ENCODE assay signal across 8 cellular contexts in genomic region chr11:19259487-19260345, GRCh38. TPM values are rescaled to one million over a fixed set of nuclear protein-coding genes. Genes with fewer than 3 reads are reported as not detected.
DNase-seq lines count a peak whose midpoint lies in the region; ATAC-seq and FAIRE-seq lines count a peak whose summit lies in the region.

No MANE protein-coding gene starts in this region.

- H3K4me3 Mint-ChIP-seq in naive B cell, result no peak overlapping the region
- H3K4me3 Mint-ChIP-seq in stimulated activated naive B cell treated with anti-CD40 and anti-IgM and Interleukin-4, amounts not matched to agents 10 μg/mL and 1 μg/mL and 100 μg/mL, for 72 hours, result peak overlapping the region in 1 of 2 donors; percentile 11

- H3K36me3 Mint-ChIP-seq in naive B cell, result peaks cover 0 to 7% of the 10 kb centered on the region in 2 donors
- H3K36me3 Mint-ChIP-seq in stimulated activated naive B cell treated with anti-CD40 and anti-IgM and Interleukin-4, amounts not matched to agents 10 μg/mL and 1 μg/mL and 100 μg/mL, for 72 hours, result peaks cover 0 to 4% of the 10 kb centered on the region in 2 donors

- no peaks in the 10 kb centered on the region for H3K4me1 Mint-ChIP-seq in naive B cell
- H3K4me1 Mint-ChIP-seq in stimulated activated naive B cell treated with anti-CD40 and anti-IgM and Interleukin-4, amounts not matched to agents 10 μg/mL and 1 μg/mL and 100 μg/mL, for 72 hours, result no peaks in the 10 kb centered on the region

- H3K27me3 Mint-ChIP-seq in naive B cell, result peaks cover 0 to 17% (median 8%) of the 10 kb centered on the region in 3 donors
- no peaks in the 10 kb centered on the region for H3K27me3 Mint-ChIP-seq in stimulated activated naive B cell treated with anti-CD40 and anti-IgM and Interleukin-4, amounts not matched to agents 10 μg/mL and 1 μg/mL and 100 μg/mL, for 72 hours

- ATAC-seq in HG02798 (IDR thresholded peaks at IDR 0.05; ENCODE audit: poor library complexity, unreplicated experiment) (peak; percentile 80), naive B cell (ENCODE audit: low read depth in 2 of 2) (peak; percentile 52 to 74)
- ATAC-seq in stimulated activated naive B cell treated with anti-CD40 and anti-IgM and Interleukin-4, amounts not matched to agents 10 μg/mL and 1 μg/mL and 100 μg/mL, for 72 hours (replicated peaks), result peak; percentile 79 to 81

- H3K27ac Mint-ChIP-seq in naive B cell, result no peak overlapping the region
- no peak overlapping the region for H3K27ac Mint-ChIP-seq in stimulated activated naive B cell treated with anti-CD40 and anti-IgM and Interleukin-4, amounts not matched to agents 10 μg/mL and 1 μg/mL and 100 μg/mL, for 72 hours

- peak; percentile 58 for FAIRE-seq in endometrium (lab: Jason Lieb, UNC)

- H3K9me3 Mint-ChIP-seq in naive B cell, result peaks cover 0 to 4% (median 2%) of the 10 kb centered on the region in 7 donors
- peaks cover 0 to 3% of the 10 kb centered on the region in 2 donors for H3K9me3 Mint-ChIP-seq in stimulated activated naive B cell treated with anti-CD40 and anti-IgM and Interleukin-4, amounts not matched to agents 10 μg/mL and 1 μg/mL and 100 μg/mL, for 72 hours

- DNase-seq in DMS79 treated with DMSO at 0.1 percent for 48 hours (lab: John Stamatoyannopoulos, UW), result peak; percentile 56
- DNase-seq in DMS79 (lab: John Stamatoyannopoulos, UW), result no peak
- DNase-seq in NCI-H69 (lab: John Stamatoyannopoulos, UW), result peak; percentile 56
- DNase-seq in activated CD8-positive, alpha-beta memory T cell treated with anti-CD3 and anti-CD28 coated beads, Interleukin-2, amount 50 U/mL, for 24 hours (ENCODE audit: extremely low read depth), result peak; percentile 31
- peak; percentile 40 for DNase-seq in naive B cell
- DNase-seq in stimulated activated naive B cell treated with anti-CD40 and anti-IgM and Interleukin-4, amounts not matched to agents 10 μg/mL and 1 μg/mL and 100 μg/mL, for 72 hours, result peak; percentile 24

RNA-seq across cellular contexts. Expression of gene E2F8, which starts 19.0 kb away (rescaled TPM):
- not detected for polyA plus RNA-seq in naive B cell (ENCODE audit: low read depth in 6 of 6)

RNA-seq across cellular contexts. Expression of gene CSRP3, which starts 57.9 kb away (rescaled TPM):
- not detected for polyA plus RNA-seq in naive B cell (ENCODE audit: low read depth in 6 of 6)
